15 cellular contexts compared by ENCODE assay signal in the genomic region with DNA sequence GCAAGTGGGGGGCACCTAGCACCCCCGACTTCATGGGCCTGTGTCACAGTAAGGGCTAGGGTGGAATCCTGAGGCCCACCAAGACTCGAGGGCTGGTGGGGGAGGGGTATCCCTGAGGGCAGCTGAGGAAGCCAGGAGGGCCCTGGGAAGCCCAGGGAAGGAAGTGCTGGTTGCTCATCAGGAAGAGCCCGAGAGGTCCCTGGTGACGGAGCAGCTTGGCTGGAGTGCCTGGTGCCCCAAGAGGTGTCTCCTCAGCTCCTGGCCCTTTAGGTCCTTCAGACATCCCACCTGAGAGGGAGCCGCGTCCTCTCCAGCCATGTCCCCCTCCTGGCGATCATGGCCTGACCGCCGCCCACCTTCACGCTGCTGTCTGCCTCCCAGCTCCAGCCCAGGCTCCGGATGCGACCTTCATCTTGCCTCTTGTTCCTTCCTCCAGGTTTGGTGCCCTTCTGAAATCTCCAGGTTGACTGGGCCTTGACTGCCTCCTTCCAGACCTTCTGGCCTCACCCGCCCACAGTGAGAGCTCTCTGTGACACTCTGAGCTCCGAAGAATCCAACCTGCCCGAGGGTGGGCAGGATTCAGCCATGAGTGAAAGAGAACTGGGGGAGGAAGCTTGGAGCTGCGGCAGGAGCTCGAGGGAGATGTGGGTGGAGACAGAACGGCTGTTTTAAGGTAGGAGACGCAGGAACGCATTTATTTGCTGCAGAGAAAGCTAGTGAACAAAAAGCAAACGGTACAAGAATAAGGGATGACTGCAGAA. TPM values are rescaled to one million over a fixed set of nuclear protein-coding genes. Genes with fewer than 3 reads are reported as not detected.
DNase-seq lines count a peak whose midpoint lies in the region; ATAC-seq and TF ChIP-seq lines count a peak whose summit lies in the region.
"Had no signal": no experiment of that assay in that cellular context is flagged by ENCODE, and none has a peak within 500 bp of the region (broad histone marks: within the 10 kb centered on the region; RNA-seq: fewer than 3 reads in every experiment).

No MANE protein-coding gene starts in this region.

- H3F3A ChIP-seq in smooth muscle cell (ENCODE audit: low read depth), result peaks cover 1% of the 10 kb centered on the region

- H3K27ac ChIP-seq in smooth muscle cell (ENCODE audit: low read depth), result no peak overlapping the region
- H3K27ac ChIP-seq: coronary artery had no signal

- WGBS in smooth muscle cell (ENCODE audit: low lambda C conversion rate), result 73% methylated on average over 19 of the region's 21 CpGs

- DNase-seq in activated naive CD4-positive, alpha-beta T cell treated with Interleukin-2 at 50 U/mL for 16 hours, result no peak
- no peak for DNase-seq in T-helper 17 cell
- no peak for DNase-seq in effector memory CD8-positive, alpha-beta T cell
- DNase-seq in smooth muscle cell (lab: John Stamatoyannopoulos, UW; ENCODE audit: unreplicated experiment), result no peak
- DNase-seq: DMS53, H7, NCI-H2029, NCI-H748 treated with DMSO at 0.1 percent for 48 hours, occipital lobe had no signal

- H4K20me1 ChIP-seq in smooth muscle cell (ENCODE audit: low read depth), result no peaks in the 10 kb centered on the region

- no peaks in the 10 kb centered on the region for H3K9me3 Mint-ChIP-seq in activated naive CD4-positive, alpha-beta T cell treated with anti-CD3 and anti-CD28 coated beads, Interleukin-2, amount 50 U/mL, for 24 hours
- H3K9me3 Mint-ChIP-seq in effector memory CD8-positive, alpha-beta T cell, result no peaks in the 10 kb centered on the region

- peaks cover 71% of the 10 kb centered on the region for H3K4me1 Mint-ChIP-seq in activated naive CD4-positive, alpha-beta T cell treated with anti-CD3 and anti-CD28 coated beads, Interleukin-2, amount 50 U/mL, for 24 hours
- H3K4me1 Mint-ChIP-seq in T-helper 17 cell, result peaks cover 44% of the 10 kb centered on the region
- peaks cover 37 to 55% of the 10 kb centered on the region in 2 donors for H3K4me1 Mint-ChIP-seq in effector memory CD8-positive, alpha-beta T cell (ENCODE audit: low read depth in 2 of 2)

- H3K4me1 ChIP-seq in smooth muscle cell (ENCODE audit: low read depth), result peaks cover 11% of the 10 kb centered on the region

- H3K27ac Mint-ChIP-seq in activated naive CD4-positive, alpha-beta T cell treated with anti-CD3 and anti-CD28 coated beads, Interleukin-2, amount 50 U/mL, for 24 hours, result peak overlapping the region; percentile 66
- peak overlapping the region; percentile 94 for H3K27ac Mint-ChIP-seq in T-helper 17 cell
- H3K27ac Mint-ChIP-seq in effector memory CD8-positive, alpha-beta T cell, result peak overlapping the region; percentile 92 to 93

- H3K79me2 ChIP-seq in smooth muscle cell (ENCODE audit: low read depth), result no peaks in the 10 kb centered on the region

- no peaks in the 10 kb centered on the region for H3K27me3 Mint-ChIP-seq in activated naive CD4-positive, alpha-beta T cell treated with anti-CD3 and anti-CD28 coated beads, Interleukin-2, amount 50 U/mL, for 24 hours
- no peaks in the 10 kb centered on the region for H3K27me3 Mint-ChIP-seq in T-helper 17 cell
- no peaks in the 10 kb centered on the region for H3K27me3 Mint-ChIP-seq in effector memory CD8-positive, alpha-beta T cell

- no peaks in the 10 kb centered on the region for H3K36me3 ChIP-seq in smooth muscle cell (ENCODE audit: low read depth)
- H3K36me3 ChIP-seq: tibial nerve had no signal

- H2AFZ ChIP-seq in smooth muscle cell (ENCODE audit: low read depth), result peak overlapping the region; percentile 57

- no peak overlapping the region for H3K4me2 ChIP-seq in smooth muscle cell

- no peak overlapping the region for H3K9ac ChIP-seq in smooth muscle cell (ENCODE audit: low read depth)

- H3K36me3 Mint-ChIP-seq in activated naive CD4-positive, alpha-beta T cell treated with anti-CD3 and anti-CD28 coated beads, Interleukin-2, amount 50 U/mL, for 24 hours, result peaks cover 14% of the 10 kb centered on the region
- H3K36me3 Mint-ChIP-seq in T-helper 17 cell (ENCODE audit: low read depth), result peaks cover 4% of the 10 kb centered on the region
- H3K36me3 Mint-ChIP-seq in effector memory CD8-positive, alpha-beta T cell (ENCODE audit: insufficient read depth), result peaks cover 12% of the 10 kb centered on the region

- no peak overlapping the region for H3K4me3 ChIP-seq in smooth muscle cell
- H3K4me3 ChIP-seq: coronary artery, tibial nerve had no signal

- no peaks in the 10 kb centered on the region for H3K9me3 ChIP-seq in T-helper 17 cell (ENCODE audit: control insufficient read depth, low read length, poor library complexity, severe bottlenecking)
- no peaks in the 10 kb centered on the region for H3K9me3 ChIP-seq in smooth muscle cell (replicated peaks; ENCODE audit: low read depth)
- H3K9me3 ChIP-seq: tibial nerve had no signal

- H3K27me3 ChIP-seq in smooth muscle cell (ENCODE audit: low read depth), result no peaks in the 10 kb centered on the region
- H3K27me3 ChIP-seq: tibial nerve had no signal

- ATAC-seq in T-helper 17 cell (no peak), HG02759 (IDR thresholded peaks at IDR 0.05; ENCODE audit: unreplicated experiment) (no peak), HG03457 (IDR thresholded peaks at IDR 0.05; ENCODE audit: unreplicated experiment) (no peak), HG03571 (IDR thresholded peaks at IDR 0.05; ENCODE audit: unreplicated experiment) (no peak)
- ATAC-seq in effector memory CD8-positive, alpha-beta T cell (replicated peaks), result no peak

- TF ChIP-seq CTCF in smooth muscle cell (IDR thresholded peaks at IDR 0.05; ENCODE audit: borderline replicate concordance, insufficient read depth, poor library complexity, severe bottlenecking), result no peak

- H3K4me3 Mint-ChIP-seq in activated naive CD4-positive, alpha-beta T cell treated with anti-CD3 and anti-CD28 coated beads, Interleukin-2, amount 50 U/mL, for 24 hours, result peak overlapping the region; percentile 86
- H3K4me3 Mint-ChIP-seq in T-helper 17 cell, result peak overlapping the region; percentile 91
- H3K4me3 Mint-ChIP-seq in effector memory CD8-positive, alpha-beta T cell, result peak overlapping the region; percentile 83 to 84

RNA-seq across cellular contexts. Expression of gene SEMA4C, which starts 42.7 kb away (rescaled TPM):
- total RNA-seq in T-helper 17 cell (10 to 100 TPM; 25.5 to 30.9 TPM), smooth muscle cell (41.0 and 42.0 TPM in 2 replicates)
- 39.3 and 40.7 TPM in 2 replicates for polyA plus RNA-seq in smooth muscle cell

RNA-seq across cellular contexts. Expression of gene ANKRD39, which starts 54.7 kb away (rescaled TPM):
- total RNA-seq in T-helper 17 cell (10 to 100 TPM; 16.8 to 18.6 TPM), smooth muscle cell (7.9 and 9.6 TPM in 2 replicates)
- 16.5 and 19.1 TPM in 2 replicates for polyA plus RNA-seq in smooth muscle cell
